Comparison of ENCODE assay signal across 17 cellular contexts in the genomic region with DNA sequence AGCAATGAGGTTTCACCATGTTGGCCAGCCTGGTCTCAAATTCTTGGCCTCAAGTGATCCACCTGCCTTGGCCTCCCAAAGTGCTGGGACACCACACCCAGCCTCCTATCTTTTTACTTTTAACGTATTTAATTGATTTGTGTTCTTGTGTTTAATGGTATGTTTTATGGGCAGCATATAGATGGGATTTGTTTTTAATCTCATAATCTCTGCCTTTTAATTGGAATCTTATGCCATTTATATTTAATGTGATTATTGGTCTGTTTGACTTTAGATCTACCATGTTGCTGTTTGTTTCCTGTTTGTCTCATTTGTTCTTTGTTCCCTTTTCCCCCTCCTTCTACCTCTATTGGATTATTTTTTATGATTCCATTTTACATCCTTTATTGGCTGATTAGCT. TPM values are rescaled to one million over a fixed set of nuclear protein-coding genes. Genes with fewer than 3 reads are reported as not detected.
DNase-seq lines count a peak whose midpoint lies in the region; ATAC-seq and TF ChIP-seq lines count a peak whose summit lies in the region.
"Had no signal": no experiment of that assay in that cellular context is flagged by ENCODE, and none has a peak within 500 bp of the region (broad histone marks: within the 10 kb centered on the region; RNA-seq: fewer than 3 reads in every experiment).

No MANE protein-coding gene starts in this region.

- H3K36me3 ChIP-seq in SK-N-SH (replicated peaks in 1 of 2; ENCODE audit: control insufficient read depth in 1 of 2, insufficient read depth in 2 of 2, low read length in 1 of 2) (peaks cover 12 to 63% of the 10 kb centered on the region in 2 experiments), HCT116 (ENCODE audit: control insufficient read depth in 1 of 2, insufficient read depth in 2 of 2, low read length in 2 of 2) (peaks cover 3 to 6% of the 10 kb centered on the region in 2 experiments; a peak in 2 of 4 replicates)

- H4K20me1 ChIP-seq in SK-N-SH (ENCODE audit: insufficient read depth) (no peaks in the 10 kb centered on the region), HCT116 (ENCODE audit: insufficient read depth) (no peaks in the 10 kb centered on the region)

- WGBS in SK-N-SH (ENCODE audit: low lambda C conversion rate), result 85% methylated on average over 1 of the region's 1 CpG

- intact Hi-C loops in HCT116 (cut with micrococcal nuclease), result no loop called here

- H3K27me3 ChIP-seq in SK-N-SH (ENCODE audit: insufficient read depth) (no peaks in the 10 kb centered on the region), HCT116 (ENCODE audit: insufficient read depth, low read length) (no peaks in the 10 kb centered on the region)
- H3K27me3 ChIP-seq: BLaER1 treated with 17β-estradiol and CSF1 and Interleukin-3, amounts not matched to agents 10 nM and 100 nM had no signal

- ATAC-seq in SK-N-SH treated with all-trans-retinoic acid at 6 μM for 48 hours (no peak), HCT116 (no peak), HG03342 (IDR thresholded peaks at IDR 0.05; ENCODE audit: unreplicated experiment) (no peak)
- ATAC-seq in central memory CD8-positive, alpha-beta T cell (replicated peaks; ENCODE audit: extremely low read depth, poor library complexity, severe bottlenecking), result no peak
- ATAC-seq: CD8-positive, alpha-beta T cell had no signal

- H3K4me3 ChIP-seq in SK-N-SH (ENCODE audit: low read depth in 2 of 2, low read length in 1 of 2) (no peak overlapping the region), HCT116 (replicated peaks in 1 of 2; ENCODE audit: low read depth in 1 of 2, low read length in 2 of 2) (no peak overlapping the region)

- H3K9me2 ChIP-seq in SK-N-SH (no peaks in the 10 kb centered on the region), HCT116 (ENCODE audit: insufficient read depth) (no peaks in the 10 kb centered on the region)

- H3K79me2 ChIP-seq in SK-N-SH (ENCODE audit: insufficient read depth) (0 out of 2 replicates have a peak, but pooled peaks cover 6% of the 10 kb centered on the region), HCT116 (ENCODE audit: insufficient read depth, low read length) (no peaks in the 10 kb centered on the region)

- no peaks in the 10 kb centered on the region for H3K27me3 Mint-ChIP-seq in central memory CD8-positive, alpha-beta T cell

- CTCF ChIA-PET in SK-N-SH (lab: Yijun Ruan, JAX), result interaction anchor here (1.3 kb wide), 1 partner anchor 131 kb away, joined by 4 read pairs; a partner anchor contains a TSS
- CTCF ChIA-PET in HCT116 (lab: Charles Lee), result no interaction called here

- no TSS peak for BruUV-seq in HCT116 (replicated peaks; lab: Mats Ljungman, UMichigan)

- RAD21 ChIA-PET in HCT116 (lab: Charles Lee; ENCODE audit: low non-redundant PET in 1 of 2, low total read pairs in 2 of 2, uncharacterized antibody in 2 of 2, unreplicated experiment in 2 of 2), result interaction anchor here in 1 of 2 experiments (0.6 kb wide), 1 partner anchor 393 kb away, joined by 7 read pairs; a partner anchor contains a TSS

- H3K4me1 ChIP-seq in SK-N-SH (ENCODE audit: control insufficient read depth in 1 of 2, insufficient read depth in 2 of 2, low read depth in 1 of 2, low read length in 1 of 2), result no peaks in the 10 kb centered on the region
- no peaks in the 10 kb centered on the region for H3K4me1 ChIP-seq in HCT116 (ENCODE audit: control insufficient read depth in 1 of 2, insufficient read depth in 2 of 2, low read length in 2 of 2)

- in situ Hi-C loops in GM13977 (cut with MboI; ENCODE audit: low pct_unique_long_range_greater_than_20kb, low sequenced_read_pairs, unreplicated experiment), result no loop called here

- no peak overlapping the region for H3K27ac ChIP-seq in SK-N-SH (ENCODE audit: low read depth in 2 of 2, low read length in 1 of 2)
- no peak overlapping the region for H3K27ac ChIP-seq in HCT116 (ENCODE audit: low read depth, low read length)
- H3K27ac ChIP-seq: 22Rv1; BLaER1 treated with 17β-estradiol and CSF1 and Interleukin-3, amounts not matched to agents 10 nM and 100 nM; HL-60 had no signal

- no peak overlapping the region for H2AFZ ChIP-seq in SK-N-SH (ENCODE audit: low read depth)
- H2AFZ ChIP-seq in HCT116 (ENCODE audit: low read depth, low read length, poor library complexity, severe bottlenecking), result no peak overlapping the region

- H3K4me1 Mint-ChIP-seq in central memory CD8-positive, alpha-beta T cell, result peaks cover 6% of the 10 kb centered on the region

- TF ChIP-seq RAD21 in SK-N-SH (IDR thresholded peaks at IDR 0.05; ENCODE audit: low read length) (no peak), HCT116 (IDR thresholded peaks at IDR 0.05; ENCODE audit: low read depth) (no peak)

- no peak overlapping the region for H3K4me2 ChIP-seq in SK-N-SH
- H3K4me2 ChIP-seq in HCT116 (ENCODE audit: low read length), result no peak overlapping the region
- H3K4me2 ChIP-seq: BLaER1 treated with 17β-estradiol and CSF1 and Interleukin-3, amounts not matched to agents 10 nM and 100 nM had no signal

- TF ChIP-seq CTCF in SK-N-SH (IDR thresholded peaks at IDR 0.05), result no peak
- TF ChIP-seq CTCF in HCT116 (IDR thresholded peaks at IDR 0.05 in 2 of 3, conservative IDR thresholded peaks at IDR 0.05 in 1 of 3; ENCODE audit: borderline replicate concordance in 1 of 3, insufficient read depth in 1 of 3, low read depth in 2 of 3, low read length in 2 of 3), result no peak
- TF ChIP-seq CTCF in GM13977 (IDR thresholded peaks at IDR 0.05; ENCODE audit: extremely low read depth, insufficient read depth, missing control alignments), result no peak

- POLR2A ChIA-PET in SK-N-SH (lab: Yijun Ruan, JAX), result no interaction called here
- POLR2A ChIA-PET in HCT116 (lab: Charles Lee), result no interaction called here

- H3F3A ChIP-seq in SK-N-SH (replicated peaks; ENCODE audit: insufficient read depth), result no peaks in the 10 kb centered on the region

- H3K9me3 ChIP-seq in SK-N-SH, result peaks cover 30% of the 10 kb centered on the region
- H3K9me3 ChIP-seq in HCT116 (ENCODE audit: control insufficient read depth in 1 of 2, insufficient read depth in 1 of 2, low read depth in 1 of 2, low read length in 2 of 2), result peaks cover 18 to 23% of the 10 kb centered on the region in 2 experiments; a peak in 2 of 4 replicates

- no peak overlapping the region for H3K4me3 Mint-ChIP-seq in central memory CD8-positive, alpha-beta T cell
- H3K4me3 Mint-ChIP-seq: CD8-positive, alpha-beta T cell had no signal

- peaks cover 11% of the 10 kb centered on the region for H3K9me3 Mint-ChIP-seq in central memory CD8-positive, alpha-beta T cell

- no peak for TF ChIP-seq POLR2A in HCT116 (IDR thresholded peaks at IDR 0.05; ENCODE audit: borderline replicate concordance, extremely low read depth, insufficient read depth, insufficient read length)

- TF ChIP-seq EP300 in SK-N-SH (IDR thresholded peaks at IDR 0.05; ENCODE audit: borderline replicate concordance in 1 of 2, low read depth in 1 of 2, low read length in 1 of 2), result no peak

- DNase-seq in SK-N-SH, result no peak
- no peak for DNase-seq in HCT116 (ENCODE audit: low read depth, low spot score)
- DNase-seq in central memory CD8-positive, alpha-beta T cell (ENCODE audit: low spot score in 2 of 2), result no peak
- no peak for DNase-seq in GM13977 (ENCODE audit: low spot score)
- DNase-seq: Calu3; CD8-positive, alpha-beta T cell; DMS79 treated with DMSO at 0.1 percent for 48 hours; GF-D8; GOT3; H7; IMR-90; KBM-7 had no signal

- no peak overlapping the region for H3K9ac ChIP-seq in SK-N-SH
- H3K9ac ChIP-seq in HCT116 (ENCODE audit: low read length), result no peak overlapping the region
- H3K9ac ChIP-seq: BLaER1 treated with 17β-estradiol and CSF1 and Interleukin-3, amounts not matched to agents 10 nM and 100 nM had no signal

- peak overlapping the region; percentile 51 for H3K27ac Mint-ChIP-seq in central memory CD8-positive, alpha-beta T cell (ENCODE audit: low read depth)
- H3K27ac Mint-ChIP-seq: CD8-positive, alpha-beta T cell had no signal

- H3K36me3 Mint-ChIP-seq in central memory CD8-positive, alpha-beta T cell (ENCODE audit: insufficient read depth), result peaks cover 29% of the 10 kb centered on the region

TF ChIP-seq in SK-N-SH treated with all-trans-retinoic acid at 6 μM for 48 hours, 23 proteins besides CTCF, POLR2A, EP300 and RAD21:
- no peak for TF ChIP-seq TCF4 (CRISPR knock-in tag; IDR thresholded peaks at IDR 0.05; ENCODE audit: borderline replicate concordance)
- 0 out of 2 replicates have a peak, but pooled peaks have one; percentile 8 for TF ChIP-seq ZNF8 (CRISPR knock-in tag; IDR thresholded peaks at IDR 0.05)

TF ChIP-seq in SK-N-SH, 30 proteins besides CTCF, POLR2A, EP300 and RAD21 (continues in another document):
- TF ChIP-seq TCF12 (IDR thresholded peaks at IDR 0.05), result no peak

TF ChIP-seq in HCT116, 20 proteins besides CTCF, POLR2A, EP300 and RAD21:
- TF ChIP-seq, protein P1, sequence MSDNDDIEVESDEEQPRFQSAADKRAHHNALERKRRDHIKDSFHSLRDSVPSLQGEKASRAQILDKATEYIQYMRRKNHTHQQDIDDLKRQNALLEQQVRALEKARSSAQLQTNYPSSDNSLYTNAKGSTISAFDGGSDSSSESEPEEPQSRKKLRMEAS (IDR thresholded peaks at IDR 0.05), result 0 out of 2 replicates have a peak, but pooled peaks have one; percentile 19
- TF ChIP-seq SIN3A (IDR thresholded peaks at IDR 0.05; ENCODE audit: low read depth) (no peak), CBX3 (IDR thresholded peaks at IDR 0.05; ENCODE audit: low read depth) (0 out of 2 replicates have a peak, but pooled peaks have one; percentile 73)

RNA-seq across cellular contexts. Expression of a gene that starts 12.2 kb away (rescaled TPM):
- polyA plus RNA-seq in SK-N-SH (2012; rRNA removed), result 32.7 and 35.9 TPM in 2 replicates
- 11.6 and 17.7 TPM in 2 replicates for polyA plus RNA-seq in SK-N-SH (2012; cell fraction: cytosol; rRNA removed)
- 102 and 109 TPM in 2 replicates for polyA plus RNA-seq in SK-N-SH (2012; cell fraction: nucleus; rRNA removed)
- total RNA-seq in HCT116 (2021; ENCODE audit: unreplicated experiment), result 17.7 TPM
- polyA plus RNA-seq in HCT116 (2012), result 11.2 and 13.1 TPM in 2 replicates

RNA-seq across cellular contexts. Expression of a gene that starts 12.3 kb away (rescaled TPM):
- 96.5 and 161 TPM in 2 replicates for polyA plus RNA-seq in SK-N-SH (2012; rRNA removed)
- polyA plus RNA-seq in SK-N-SH (2012; cell fraction: cytosol; rRNA removed), result 86.9 and 93.2 TPM in 2 replicates
- 459 and 571 TPM in 2 replicates for polyA plus RNA-seq in SK-N-SH (2012; cell fraction: nucleus; rRNA removed)
- total RNA-seq in HCT116 (2021; ENCODE audit: unreplicated experiment), result 34.4 TPM
- 25.6 and 29.3 TPM in 2 replicates for polyA plus RNA-seq in HCT116 (2012)

RNA-seq across cellular contexts. Expression of a gene that starts 28.2 kb away (rescaled TPM):
- polyA plus RNA-seq in SK-N-SH (2012; rRNA removed), result 53.5 and 57.5 TPM in 2 replicates
- 28.1 and 37.8 TPM in 2 replicates for polyA plus RNA-seq in SK-N-SH (2012; cell fraction: cytosol; rRNA removed)
- 265 and 299 TPM in 2 replicates for polyA plus RNA-seq in SK-N-SH (2012; cell fraction: nucleus; rRNA removed)
- 44.5 TPM for total RNA-seq in HCT116 (2021; ENCODE audit: unreplicated experiment)
- 36.6 and 38.0 TPM in 2 replicates for polyA plus RNA-seq in HCT116 (2012)
